Comparison of ENCODE assay signal across 1 cellular context in genomic region chr21:33643658-33644311, GRCh38.
TF ChIP-seq lines count a peak whose summit lies in the region.

No MANE protein-coding gene starts in this region.

TF ChIP-seq in H1, 55 proteins besides CTCF, POLR2A, EP300 and RAD21 (continued from another document):
- no peak for TF ChIP-seq ATF2 (IDR thresholded peaks at IDR 0.05; ENCODE audit: low read length)
- TF ChIP-seq SAP30 (IDR thresholded peaks at IDR 0.05; ENCODE audit: insufficient read depth, insufficient replicate concordance, low read length) = no peak
- no peak for TF ChIP-seq RFX5 (IDR thresholded peaks at IDR 0.05; ENCODE audit: borderline replicate concordance, low read depth, low read length)
- TF ChIP-seq CHD1 (IDR thresholded peaks at IDR 0.05; ENCODE audit: low read depth, low read length) = no peak
- no peak for TF ChIP-seq POU5F1 (IDR thresholded peaks at IDR 0.05; ENCODE audit: low read depth, low read length)
- TF ChIP-seq YY1 (IDR thresholded peaks at IDR 0.05; ENCODE audit: low read depth, low read length) = no peak
- TF ChIP-seq ZNF274 (IDR thresholded peaks at IDR 0.05; ENCODE audit: borderline replicate concordance, extremely low read depth, low read length) = no peak
- TF ChIP-seq TBP (IDR thresholded peaks at IDR 0.05; ENCODE audit: low read depth, low read length) = no peak
- no peak for TF ChIP-seq POLR2AphosphoS5 (IDR thresholded peaks at IDR 0.05; ENCODE audit: low read depth, low read length)
- no peak for TF ChIP-seq EZH2 (IDR thresholded peaks at IDR 0.05; ENCODE audit: low read depth, low read length, severe bottlenecking)
- no peak for TF ChIP-seq SP4 (IDR thresholded peaks at IDR 0.05; ENCODE audit: low read length)
- no peak for TF ChIP-seq MAFK (IDR thresholded peaks at IDR 0.05; ENCODE audit: low read depth, low read length)
- no peak for TF ChIP-seq CEBPB (IDR thresholded peaks at IDR 0.05; ENCODE audit: low read depth, low read length)
